17 cellular contexts compared by ENCODE assay signal in the genomic region with DNA sequence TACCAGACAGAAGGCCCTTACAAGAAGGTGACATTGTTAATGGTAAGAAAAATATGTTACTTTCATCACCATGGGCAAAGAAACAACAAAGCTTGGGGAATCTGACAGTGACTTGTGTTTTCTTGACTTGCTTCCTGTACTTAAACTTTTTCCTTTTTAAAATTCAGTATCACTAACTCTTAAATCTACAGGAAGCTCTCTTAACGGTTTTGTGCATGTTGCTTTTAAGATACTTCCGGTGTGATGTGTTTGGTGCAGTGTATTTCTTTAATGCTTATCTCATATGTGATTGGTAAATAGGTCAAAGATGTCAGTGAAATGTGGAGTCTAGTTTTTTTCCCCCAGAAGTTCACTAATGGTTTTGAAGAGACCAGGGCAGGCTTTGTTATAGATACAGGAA. TPM values are rescaled to one million over a fixed set of nuclear protein-coding genes. Genes with fewer than 3 reads are reported as not detected.
DNase-seq lines count a peak whose midpoint lies in the region; ATAC-seq lines count a peak whose summit lies in the region.
"Had no signal": no experiment of that assay in that cellular context is flagged by ENCODE, and none has a peak within 500 bp of the region (broad histone marks: within the 10 kb centered on the region; RNA-seq: fewer than 3 reads in every experiment).

No MANE protein-coding gene starts in this region.

- H3K27me3 Mint-ChIP-seq in activated T-cell treated with anti-CD3 and anti-CD28 coated beads, Interleukin-2, amount 50 U/mL, for 72 hours (ENCODE audit: low read depth) = no peaks in the 10 kb centered on the region
- H3K27me3 Mint-ChIP-seq in T-helper 1 cell treated with Interleukin-12 subunit alpha and Interleukin-12 subunit beta and Interleukin-4 antibody, amounts not matched to agents 30 μg/mL and 1 μg/mL, for 36 hours (ENCODE audit: low read depth) = no peaks in the 10 kb centered on the region
- no peaks in the 10 kb centered on the region for H3K27me3 Mint-ChIP-seq in stimulated activated memory B cell treated with anti-CD40 and anti-IgM and Interleukin-4, amounts not matched to agents 10 μg/mL and 1 μg/mL and 100 μg/mL, for 72 hours

- peaks cover 6 to 22% of the 10 kb centered on the region in 2 donors for H3K36me3 Mint-ChIP-seq in activated T-cell treated with anti-CD3 and anti-CD28 coated beads, Interleukin-2, amount 50 U/mL, for 72 hours (ENCODE audit: insufficient read depth in 2 of 2)
- H3K36me3 Mint-ChIP-seq in T-helper 1 cell treated with Interleukin-12 subunit alpha and Interleukin-12 subunit beta and Interleukin-4 antibody, amounts not matched to agents 30 μg/mL and 1 μg/mL, for 36 hours (ENCODE audit: low read depth) = peaks cover 52% of the 10 kb centered on the region
- H3K36me3 Mint-ChIP-seq in stimulated activated memory B cell treated with anti-CD40 and anti-IgM and Interleukin-4, amounts not matched to agents 10 μg/mL and 1 μg/mL and 100 μg/mL, for 72 hours = peaks cover 42% of the 10 kb centered on the region

- no peak for ATAC-seq in activated T-cell treated with anti-CD3 and anti-CD28 coated beads, Interleukin-2, amount 50 U/mL, for 72 hours (replicated peaks in 1 of 2)
- no peak for ATAC-seq in stimulated activated memory B cell treated with anti-CD40 and anti-IgM and Interleukin-4, amounts not matched to agents 10 μg/mL and 1 μg/mL and 100 μg/mL, for 72 hours
- no peak for ATAC-seq in HG03432 (IDR thresholded peaks at IDR 0.05; ENCODE audit: unreplicated experiment)

- H3K9me3 Mint-ChIP-seq in activated T-cell treated with anti-CD3 and anti-CD28 coated beads, Interleukin-2, amount 50 U/mL, for 72 hours = no peaks in the 10 kb centered on the region
- peaks cover 16% of the 10 kb centered on the region for H3K9me3 Mint-ChIP-seq in T-helper 1 cell treated with Interleukin-12 subunit alpha and Interleukin-12 subunit beta and Interleukin-4 antibody, amounts not matched to agents 30 μg/mL and 1 μg/mL, for 36 hours
- no peaks in the 10 kb centered on the region for H3K9me3 Mint-ChIP-seq in stimulated activated memory B cell treated with anti-CD40 and anti-IgM and Interleukin-4, amounts not matched to agents 10 μg/mL and 1 μg/mL and 100 μg/mL, for 72 hours

- peaks cover 25% of the 10 kb centered on the region for H3K4me1 Mint-ChIP-seq in activated T-cell treated with anti-CD3 and anti-CD28 coated beads, Interleukin-2, amount 50 U/mL, for 72 hours (ENCODE audit: low read depth)
- H3K4me1 Mint-ChIP-seq in T-helper 1 cell treated with Interleukin-12 subunit alpha and Interleukin-12 subunit beta and Interleukin-4 antibody, amounts not matched to agents 30 μg/mL and 1 μg/mL, for 36 hours (ENCODE audit: low read depth) = peaks cover 14% of the 10 kb centered on the region
- H3K4me1 Mint-ChIP-seq in stimulated activated memory B cell treated with anti-CD40 and anti-IgM and Interleukin-4, amounts not matched to agents 10 μg/mL and 1 μg/mL and 100 μg/mL, for 72 hours = peaks cover 8% of the 10 kb centered on the region

- no peak for DNase-seq in activated T-cell treated with anti-CD3 and anti-CD28 coated beads, Interleukin-2, amount 50 U/mL, for 72 hours
- no peak for DNase-seq in activated T-cell treated with anti-CD3 and anti-CD28 coated beads, Interleukin-2, amount 50 U/mL, for 48 hours
- DNase-seq in central memory CD4-positive, alpha-beta T cell = peak; percentile 60
- DNase-seq in RKO (ENCODE audit: low spot score) = no peak
- DNase-seq in kidney tubule cell (ENCODE audit: low spot score) = no peak
- DNase-seq: ACHN; activated CD4-positive, CD25-positive, alpha-beta regulatory T cell; COR-L47; foreskin melanocyte; GM23248; KG1; NCI-H1436; NCI-H2227 treated with DMSO at 0.1 percent for 48 hours; stomach had no signal

- peak overlapping the region; percentile 5 to 78 for H3K4me3 Mint-ChIP-seq in activated T-cell treated with anti-CD3 and anti-CD28 coated beads, Interleukin-2, amount 50 U/mL, for 72 hours
- peak overlapping the region; percentile 66 for H3K4me3 Mint-ChIP-seq in T-helper 1 cell treated with Interleukin-12 subunit alpha and Interleukin-12 subunit beta and Interleukin-4 antibody, amounts not matched to agents 30 μg/mL and 1 μg/mL, for 36 hours
- H3K4me3 Mint-ChIP-seq in stimulated activated memory B cell treated with anti-CD40 and anti-IgM and Interleukin-4, amounts not matched to agents 10 μg/mL and 1 μg/mL and 100 μg/mL, for 72 hours = no peak overlapping the region

- peak overlapping the region; percentile 98 for H3K27ac Mint-ChIP-seq in activated T-cell treated with anti-CD3 and anti-CD28 coated beads, Interleukin-2, amount 50 U/mL, for 72 hours
- peak overlapping the region; percentile 89 for H3K27ac Mint-ChIP-seq in T-helper 1 cell treated with Interleukin-12 subunit alpha and Interleukin-12 subunit beta and Interleukin-4 antibody, amounts not matched to agents 30 μg/mL and 1 μg/mL, for 36 hours
- H3K27ac Mint-ChIP-seq in stimulated activated memory B cell treated with anti-CD40 and anti-IgM and Interleukin-4, amounts not matched to agents 10 μg/mL and 1 μg/mL and 100 μg/mL, for 72 hours = peak overlapping the region; percentile 33

RNA-seq across cellular contexts. Expression of a gene that starts 45.2 kb away (rescaled TPM):
- total RNA-seq in activated T-cell treated with anti-CD3 and anti-CD28 coated beads, Interleukin-2, amount 50 U/mL, for 72 hours = 100 to 1,000 TPM in 1 of 2 donors, 10 to 100 TPM in 1; 91.0 to 105 TPM

RNA-seq across cellular contexts. Expression of a gene that starts 47.8 kb away (rescaled TPM):
- 10 to 100 TPM; 44.5 to 54.0 TPM for total RNA-seq in activated T-cell treated with anti-CD3 and anti-CD28 coated beads, Interleukin-2, amount 50 U/mL, for 72 hours

Comparison
In these comparisons a context has a peak if more than half of its experiments do, and no peak if none do; other contexts are left out.
1. H3K27ac Mint-ChIP-seq: peak in every context shown above with its lines; median percentile 98 in activated T-cell treated with anti-CD3 and anti-CD28 coated beads, Interleukin-2, amount 50 U/mL, for 72 hours; 89 in T-helper 1 cell treated with Interleukin-12 subunit alpha and Interleukin-12 subunit beta and Interleukin-4 antibody, amounts not matched to agents 30 μg/mL and 1 μg/mL, for 36 hours; 33 in stimulated activated memory B cell treated with anti-CD40 and anti-IgM and Interleukin-4, amounts not matched to agents 10 μg/mL and 1 μg/mL and 100 μg/mL, for 72 hours.